In genomic region chr6:106102967-106103727, GRCh38 we compare ENCODE assay signal across 10 cellular contexts. TPM values are rescaled to one million over a fixed set of nuclear protein-coding genes. Genes with fewer than 3 reads are reported as not detected.
DNase-seq lines count a peak whose midpoint lies in the region; FAIRE-seq and TF ChIP-seq lines count a peak whose summit lies in the region.
"Had no signal": no experiment of that assay in that cellular context is flagged by ENCODE, and none has a peak within 500 bp of the region (broad histone marks: within the 10 kb centered on the region; RNA-seq: fewer than 3 reads in every experiment).

No MANE protein-coding gene starts in this region.

- no peak for TF ChIP-seq POLR2A in breast epithelium (IDR thresholded peaks at IDR 0.05)
- TF ChIP-seq POLR2A in thyroid gland (IDR thresholded peaks at IDR 0.05) = no peak

- no peak for FAIRE-seq in kidney (lab: Jason Lieb, UNC)

- H3K27ac ChIP-seq in breast epithelium (peak overlapping the region; percentile 83 to 85), kidney (ENCODE audit: low read depth in 2 of 2, low read length in 2 of 2) (peak overlapping the region in 1 of 2 donors; percentile 13), thyroid gland (peak overlapping the region; percentile 88 to 89 (median 88))

- DNase-seq in breast epithelium (ENCODE audit: low spot score in 2 of 2) (no peak), MCF 10A (ENCODE audit: unreplicated experiment) (no peak), kidney (no peak), thyroid gland (no peak), UCSD-AML1 (lab: John Stamatoyannopoulos, UW; ENCODE audit: unreplicated experiment) (no peak), NCI-H526 treated with DMSO at 0.1 percent for 48 hours (lab: John Stamatoyannopoulos, UW) (no peak)
- no peak for DNase-seq in activated T-helper 1 cell treated with anti-CD3 and anti-CD28 coated beads, Interleukin-12 subunit alpha, Interleukin-12 subunit beta, Interleukin-2, Interleukin-4 antibody, amounts not matched to agents 30 ng/mL and 10 ng/mL and 1 ng/mL, durations not matched to agents 14 hours and 24 hours and 36 hours (ENCODE audit: low spot score)
- no peak for DNase-seq in stimulated activated CD4-positive, alpha-beta T cell treated with anti-CD3 and anti-CD28 coated beads, Interleukin-2, amount 100 ng/mL, for 48 hours
- DNase-seq: C1 segment of cervical spinal cord, NCI-H146 had no signal

- H3K27me3 ChIP-seq in breast epithelium (no peaks in the 10 kb centered on the region), thyroid gland (no peaks in the 10 kb centered on the region)

- WGBS in thyroid gland, 2 donors = 14 to 26% methylated on average over 11 of the region's 11 CpGs

- intact Hi-C loops in breast epithelium (cut with DNase I; ENCODE audit: low total_unique reads) = loop anchor here (5.0 kb wide), 1 partner anchor 551 kb away; no protein-coding TSS in a partner anchor
- intact Hi-C loops in MCF 10A (cut with micrococcal nuclease) = no loop called here
- intact Hi-C loops in activated T-helper 1 cell treated with anti-CD3 and anti-CD28 coated beads, Interleukin-12 subunit alpha, Interleukin-12 subunit beta, Interleukin-2, Interleukin-4 antibody, amounts not matched to agents 30 ng/mL and 10 ng/mL and 1 ng/mL, durations not matched to agents 14 hours and 24 hours and 36 hours (cut with micrococcal nuclease) = loop anchor here (1.0 kb wide), 6 partner anchors 11 to 457 kb away; no protein-coding TSS in a partner anchor
- intact Hi-C loops in kidney (cut with DNase I) = no loop called here
- intact Hi-C loops in thyroid gland (cut with DNase I) = no loop called here

- CTCF ChIA-PET in MCF 10A (lab: Yijun Ruan, JAX) = no interaction called here

- H3K9ac ChIP-seq in kidney (ENCODE audit: low read length in 2 of 2) = no peak overlapping the region

- no peak overlapping the region for H3K4me3 Mint-ChIP-seq in MCF 10A (ENCODE audit: unreplicated experiment)
- peak overlapping the region; percentile 89 for H3K4me3 Mint-ChIP-seq in activated T-helper 1 cell treated with anti-CD3 and anti-CD28 coated beads, Interleukin-12 subunit alpha, Interleukin-12 subunit beta, Interleukin-2, Interleukin-4 antibody, amounts not matched to agents 30 ng/mL and 10 ng/mL and 1 ng/mL, durations not matched to agents 14 hours and 24 hours and 36 hours

- TF ChIP-seq CTCF in breast epithelium (IDR thresholded peaks at IDR 0.05) = no peak
- TF ChIP-seq CTCF in MCF 10A (IDR thresholded peaks at IDR 0.05; ENCODE audit: unreplicated experiment) = no peak
- no peak for TF ChIP-seq CTCF in kidney (IDR thresholded peaks at IDR 0.05; ENCODE audit: borderline replicate concordance, extremely low read depth, insufficient read depth)
- TF ChIP-seq CTCF in thyroid gland (IDR thresholded peaks at IDR 0.05) = no peak

- H3K4me1 ChIP-seq in breast epithelium = no peaks in the 10 kb centered on the region
- peaks cover 0 to 5% of the 10 kb centered on the region in 2 donors for H3K4me1 ChIP-seq in kidney (ENCODE audit: control insufficient read depth in 1 of 2, insufficient read depth in 1 of 2, low read depth in 1 of 2, low read length in 2 of 2)
- peaks cover 11 to 25% of the 10 kb centered on the region in 2 donors for H3K4me1 ChIP-seq in thyroid gland

- no peaks in the 10 kb centered on the region for H3K9me3 Mint-ChIP-seq in MCF 10A (ENCODE audit: unreplicated experiment)
- H3K9me3 Mint-ChIP-seq in activated T-helper 1 cell treated with anti-CD3 and anti-CD28 coated beads, Interleukin-12 subunit alpha, Interleukin-12 subunit beta, Interleukin-2, Interleukin-4 antibody, amounts not matched to agents 30 ng/mL and 10 ng/mL and 1 ng/mL, durations not matched to agents 14 hours and 24 hours and 36 hours = no peaks in the 10 kb centered on the region

- no peaks in the 10 kb centered on the region for H3K36me3 ChIP-seq in breast epithelium
- no peaks in the 10 kb centered on the region for H3K36me3 ChIP-seq in kidney (ENCODE audit: control insufficient read depth in 1 of 2, insufficient read depth in 2 of 2, low read length in 2 of 2)
- peaks cover 17 to 19% of the 10 kb centered on the region in 2 donors for H3K36me3 ChIP-seq in thyroid gland

- H3K27me3 Mint-ChIP-seq in MCF 10A (ENCODE audit: insufficient read depth, unreplicated experiment) = no peaks in the 10 kb centered on the region
- no peaks in the 10 kb centered on the region for H3K27me3 Mint-ChIP-seq in activated T-helper 1 cell treated with anti-CD3 and anti-CD28 coated beads, Interleukin-12 subunit alpha, Interleukin-12 subunit beta, Interleukin-2, Interleukin-4 antibody, amounts not matched to agents 30 ng/mL and 10 ng/mL and 1 ng/mL, durations not matched to agents 14 hours and 24 hours and 36 hours (ENCODE audit: insufficient read depth)

- no peak overlapping the region for H3K27ac Mint-ChIP-seq in MCF 10A (ENCODE audit: low read depth, unreplicated experiment)
- peak overlapping the region; percentile 82 for H3K27ac Mint-ChIP-seq in activated T-helper 1 cell treated with anti-CD3 and anti-CD28 coated beads, Interleukin-12 subunit alpha, Interleukin-12 subunit beta, Interleukin-2, Interleukin-4 antibody, amounts not matched to agents 30 ng/mL and 10 ng/mL and 1 ng/mL, durations not matched to agents 14 hours and 24 hours and 36 hours

- H3K9me3 ChIP-seq in breast epithelium (no peaks in the 10 kb centered on the region), kidney (ENCODE audit: control insufficient read depth in 1 of 2, low read length in 2 of 2) (peaks cover 0 to 2% of the 10 kb centered on the region in 2 donors), thyroid gland (no peaks in the 10 kb centered on the region)

- BruUV-seq in MCF 10A (replicated peaks; lab: Mats Ljungman, UMichigan) = no TSS peak

- POLR2A ChIA-PET in MCF 10A (lab: Yijun Ruan, JAX) = no interaction called here

- peaks cover 78% of the 10 kb centered on the region for H3K36me3 Mint-ChIP-seq in MCF 10A (ENCODE audit: insufficient read depth, unreplicated experiment)
- H3K36me3 Mint-ChIP-seq in activated T-helper 1 cell treated with anti-CD3 and anti-CD28 coated beads, Interleukin-12 subunit alpha, Interleukin-12 subunit beta, Interleukin-2, Interleukin-4 antibody, amounts not matched to agents 30 ng/mL and 10 ng/mL and 1 ng/mL, durations not matched to agents 14 hours and 24 hours and 36 hours (ENCODE audit: low read depth) = peaks cover 91% of the 10 kb centered on the region

- peak overlapping the region in 2 of 3 donors; percentile 46 to 63 for H3K4me3 ChIP-seq in breast epithelium
- H3K4me3 ChIP-seq in kidney (ENCODE audit: low read length in 2 of 2) = peak overlapping the region; percentile 4 to 12
- H3K4me3 ChIP-seq in thyroid gland (replicated peaks in 1 of 3) = peak overlapping the region; percentile 0 to 9 (median 6)

- peaks cover 31% of the 10 kb centered on the region for H3K4me1 Mint-ChIP-seq in MCF 10A (ENCODE audit: insufficient read depth, unreplicated experiment)
- peaks cover 88% of the 10 kb centered on the region for H3K4me1 Mint-ChIP-seq in activated T-helper 1 cell treated with anti-CD3 and anti-CD28 coated beads, Interleukin-12 subunit alpha, Interleukin-12 subunit beta, Interleukin-2, Interleukin-4 antibody, amounts not matched to agents 30 ng/mL and 10 ng/mL and 1 ng/mL, durations not matched to agents 14 hours and 24 hours and 36 hours (ENCODE audit: low read depth)

RNA-seq across cellular contexts. Expression of gene PRDM1, which starts 17.0 kb away (rescaled TPM):
- total RNA-seq in breast epithelium (10 to 100 TPM in 2 of 3 donors, 1 to 10 TPM in 1; 6.9 to 16.0 (median 13.1) TPM), MCF 10A (2022) (12.6 and 13.1 TPM in 2 replicates), kidney (23.0 TPM), thyroid gland (1 to 10 TPM; 5.6 to 7.6 (median 7.0) TPM)
- 74.1 and 78.8 TPM in 2 replicates for total RNA-seq in activated T-helper 1 cell treated with anti-CD3 and anti-CD28 coated beads, Interleukin-12 subunit alpha, Interleukin-12 subunit beta, Interleukin-2, Interleukin-4 antibody, amounts not matched to agents 30 ng/mL and 10 ng/mL and 1 ng/mL, durations not matched to agents 14 hours and 24 hours and 36 hours
- polyA plus RNA-seq in kidney (ENCODE audit: insufficient read depth, low read depth, low replicate concordance) = 0.86 TPM

Comparison
In these comparisons a context has a peak if more than half of its experiments do, and no peak if none do; other contexts are left out.
1. intact Hi-C loops: an anchor here in breast epithelium (5.0 kb wide) and activated T-helper 1 cell treated with anti-CD3 and anti-CD28 coated beads, Interleukin-12 subunit alpha, Interleukin-12 subunit beta, Interleukin-2, Interleukin-4 antibody, amounts not matched to agents 30 ng/mL and 10 ng/mL and 1 ng/mL, durations not matched to agents 14 hours and 24 hours and 36 hours (1.0 kb wide); none called in MCF 10A, kidney and thyroid gland.